ENCODE assay signal across 6 cellular contexts in genomic region chr7:132608523-132608922, GRCh38. TPM values are rescaled to one million over a fixed set of nuclear protein-coding genes. Genes with fewer than 3 reads are reported as not detected.
"Had no signal": no experiment of that assay in that cellular context is flagged by ENCODE, and none has a peak within 500 bp of the region (broad histone marks: within the 10 kb centered on the region; RNA-seq: fewer than 3 reads in every experiment).

No MANE protein-coding gene starts in this region.

- ATAC-seq: GM12878 had no signal

- FAIRE-seq: G401.6, GM12878, GM12892, GM18507, GM19239 had no signal

- H3K4me3 ChIP-seq: GM12878 had no signal

- DNase-seq: GF-D8 had no signal

RNA-seq across cellular contexts. Expression of gene PLXNA4, which starts 32.3 kb away (rescaled TPM):
- polyA plus RNA-seq: GM12878 had no signal
